In genomic region chr19:12939292-12939606, GRCh38 we compare ENCODE assay signal across 8 cellular contexts. TPM values are rescaled to one million over a fixed set of nuclear protein-coding genes. Genes with fewer than 3 reads are reported as not detected.
DNase-seq lines count a peak whose midpoint lies in the region; ATAC-seq, FAIRE-seq and TF ChIP-seq lines count a peak whose summit lies in the region.

No MANE protein-coding gene starts in this region.

- FAIRE-seq in A549 (lab: Jason Lieb, UNC) = no peak

- no peak for TF ChIP-seq POLR2A in A549 (IDR thresholded peaks at IDR 0.05; ENCODE audit: low read length)

- H3K27ac ChIP-seq in A549 = peak overlapping the region; percentile 97
- peak overlapping the region; percentile 83 for H3K27ac ChIP-seq in right cardiac atrium (ENCODE audit: low read length)

- H3K4me3 Mint-ChIP-seq in IgD-negative memory B cell = peak overlapping the region; percentile 94 to 100 (median 98)

- H3K4me1 ChIP-seq in A549 (peaks cover 22% of the 10 kb centered on the region), right cardiac atrium (ENCODE audit: control insufficient read depth, insufficient read depth, low read length) (peaks cover 10% of the 10 kb centered on the region)

- no peaks in the 10 kb centered on the region for H3K27me3 Mint-ChIP-seq in IgD-negative memory B cell

- no peaks in the 10 kb centered on the region for H3K9me3 Mint-ChIP-seq in IgD-negative memory B cell

- peaks cover 32 to 36% (median 34%) of the 10 kb centered on the region in 3 donors for H3K4me1 Mint-ChIP-seq in IgD-negative memory B cell

- CTCF ChIA-PET in A549 (lab: Yijun Ruan, JAX) = interaction anchor here (0.6 to 1.2 kb wide), 2 partner anchors 9 to 18 kb away, joined by 3 read pairs; no protein-coding TSS in a partner anchor

- 3% methylated on average over 14 of the region's 15 CpGs for WGBS in A549 (ENCODE audit: missing lambda C conversion rate)
- under 1% methylated on average over 15 of the region's 15 CpGs for WGBS in right cardiac atrium

- POLR2A ChIA-PET in A549 (lab: Yijun Ruan, JAX) = no interaction called here

- peak overlapping the region; percentile 99 for H3K4me2 ChIP-seq in A549

- no peak for TF ChIP-seq CTCF in A549 (IDR thresholded peaks at IDR 0.05)

- DNase-seq in A549 (ENCODE audit: low read depth in 1 of 2, low spot score in 1 of 2) = no peak
- peak; percentile 42 for DNase-seq in activated naive CD4-positive, alpha-beta T cell treated with anti-CD3 and anti-CD28 coated beads, Interleukin-2, amount 50 U/mL, for 16 hours
- DNase-seq in right cardiac atrium = peak in 1 of 3 donors; percentile 48
- peak; percentile 26 for DNase-seq in skeletal muscle cell (ENCODE audit: low read depth)
- no peak for DNase-seq in NCI-H2171 (lab: John Stamatoyannopoulos, UW)

- intact Hi-C loops in right cardiac atrium (cut with DNase I) = no loop called here

- H3K4me3 ChIP-seq in A549 = peak overlapping the region; percentile 100
- H3K4me3 ChIP-seq in right cardiac atrium (ENCODE audit: low read length) = peak overlapping the region; percentile 73
- H3K4me3 ChIP-seq in skeletal muscle cell (ENCODE audit: low read depth, low read length) = peak overlapping the region; percentile 91

- TF ChIP-seq EP300 in A549 (IDR thresholded peaks at IDR 0.05) = no peak

- peak overlapping the region; percentile 97 to 100 (median 98) for H3K27ac Mint-ChIP-seq in IgD-negative memory B cell

- no peaks in the 10 kb centered on the region for H3K27me3 ChIP-seq in right cardiac atrium (ENCODE audit: control insufficient read depth, insufficient read depth)

- ATAC-seq in A549 (no peak), right cardiac atrium (peak in 1 of 2 donors; percentile 6), GM21717 (IDR thresholded peaks at IDR 0.05; ENCODE audit: unreplicated experiment) (no peak), GM18909 (IDR thresholded peaks at IDR 0.05; ENCODE audit: poor library complexity, unreplicated experiment) (no peak)

- H3K9me3 ChIP-seq in A549 = no peaks in the 10 kb centered on the region
- no peaks in the 10 kb centered on the region for H3K9me3 ChIP-seq in right cardiac atrium (ENCODE audit: control insufficient read depth, low read length)

- H3K36me3 Mint-ChIP-seq in IgD-negative memory B cell = peaks cover 9% of the 10 kb centered on the region

- no peak for TF ChIP-seq RAD21 in A549 (conservative IDR thresholded peaks at IDR 0.05 in 1 of 2, IDR thresholded peaks at IDR 0.05 in 1 of 2)

TF ChIP-seq in A549, 52 proteins besides CTCF, POLR2A, EP300 and RAD21:
- TF ChIP-seq MAZ (IDR thresholded peaks at IDR 0.05; ENCODE audit: borderline replicate concordance, low read depth, low read length) = no peak

RNA-seq across cellular contexts. Expression of gene CALR, which starts 0.8 kb away (rescaled TPM):
- polyA plus RNA-seq in A549 (2011; rRNA removed) = 356 and 419 TPM in 2 replicates
- polyA plus RNA-seq in A549 (2012; cell fraction: cytosol; rRNA removed) = 378 and 414 TPM in 2 replicates
- 343 and 404 TPM in 2 replicates for polyA plus RNA-seq in A549 (2012; cell fraction: nucleus; rRNA removed)
- polyA plus RNA-seq in A549 (2017; fragmentation: RNase III; extraction: RNeasy Plus Mini Kit Qiagen cat#74134 plus additional on column Dnase treatment) = 484 to 507 TPM (median 494 TPM) in 3 replicates
- polyA minus RNA-seq in A549 (2011; rRNA and poly(A)+ RNA removed) = 427 and 530 TPM in 2 replicates
- 158 TPM for polyA plus RNA-seq in IgD-negative memory B cell
- 100 to 1,000 TPM; 314 to 703 (median 631) TPM for total RNA-seq in right cardiac atrium
- polyA plus RNA-seq in right cardiac atrium = 374 TPM

RNA-seq across cellular contexts. Expression of gene FARSA, which starts 5.7 kb away (rescaled TPM):
- polyA plus RNA-seq in A549 (2011; rRNA removed) = 18.1 and 20.1 TPM in 2 replicates
- polyA plus RNA-seq in A549 (2012; cell fraction: cytosol; rRNA removed) = 98.1 and 105 TPM in 2 replicates
- 128 and 154 TPM in 2 replicates for polyA plus RNA-seq in A549 (2012; cell fraction: nucleus; rRNA removed)
- 57.4 to 62.2 TPM (median 58.7 TPM) in 3 replicates for polyA plus RNA-seq in A549 (2017; fragmentation: RNase III; extraction: RNeasy Plus Mini Kit Qiagen cat#74134 plus additional on column Dnase treatment)
- 26.2 and 37.2 TPM in 2 replicates for polyA minus RNA-seq in A549 (2011; rRNA and poly(A)+ RNA removed)
- polyA plus RNA-seq in IgD-negative memory B cell = 56.8 TPM
- 10 to 100 TPM; 32.6 to 44.8 (median 42.9) TPM for total RNA-seq in right cardiac atrium
- 38.7 TPM for polyA plus RNA-seq in right cardiac atrium

RNA-seq across cellular contexts. Expression of gene RAD23A, which starts 6.4 kb away (rescaled TPM):
- polyA plus RNA-seq in A549 (2011; rRNA removed) (46.4 and 56.2 TPM in 2 replicates), A549 (2017; fragmentation: RNase III; extraction: RNeasy Plus Mini Kit Qiagen cat#74134 plus additional on column Dnase treatment) (68.6 to 71.6 TPM (median 71.1 TPM) in 3 replicates), IgD-negative memory B cell (132 TPM), right cardiac atrium (122 TPM)
- polyA plus RNA-seq in A549 (2012; cell fraction: cytosol; rRNA removed) = 105 and 107 TPM in 2 replicates
- 125 and 132 TPM in 2 replicates for polyA plus RNA-seq in A549 (2012; cell fraction: nucleus; rRNA removed)
- 39.3 and 68.6 TPM in 2 replicates for polyA minus RNA-seq in A549 (2011; rRNA and poly(A)+ RNA removed)
- total RNA-seq in right cardiac atrium = 100 to 1,000 TPM; 127 to 137 (median 133) TPM

RNA-seq across cellular contexts. Expression of gene GADD45GIP1, which starts 17.8 kb away (rescaled TPM):
- 18.3 and 26.4 TPM in 2 replicates for polyA plus RNA-seq in A549 (2011; rRNA removed)
- polyA plus RNA-seq in A549 (2012; cell fraction: cytosol; rRNA removed) = 74.9 and 82.7 TPM in 2 replicates
- polyA plus RNA-seq in A549 (2012; cell fraction: nucleus; rRNA removed) = 37.7 and 45.3 TPM in 2 replicates
- polyA plus RNA-seq in A549 (2017; fragmentation: RNase III; extraction: RNeasy Plus Mini Kit Qiagen cat#74134 plus additional on column Dnase treatment) = 30.7 to 31.9 TPM (median 31.1 TPM) in 3 replicates
- polyA minus RNA-seq in A549 (2011; rRNA and poly(A)+ RNA removed) = 3.5 and 3.8 TPM in 2 replicates
- polyA plus RNA-seq in IgD-negative memory B cell = 84.1 TPM
- total RNA-seq in right cardiac atrium = 10 to 100 TPM; 24.3 to 33.2 (median 29.1) TPM
- polyA plus RNA-seq in right cardiac atrium = 64.5 TPM

RNA-seq across cellular contexts. Expression of gene SYCE2, which starts 20.2 kb away (rescaled TPM):
- polyA plus RNA-seq in A549 (2011; rRNA removed) = 0.13 and 0.41 TPM in 2 replicates
- polyA plus RNA-seq in A549 (2012; cell fraction: cytosol; rRNA removed) = 0.42 and 0.49 TPM in 2 replicates
- 0.19 and 0.37 TPM in 2 replicates for polyA plus RNA-seq in A549 (2012; cell fraction: nucleus; rRNA removed)
- polyA plus RNA-seq in A549 (2017; fragmentation: RNase III; extraction: RNeasy Plus Mini Kit Qiagen cat#74134 plus additional on column Dnase treatment) = 0.25 to 0.40 TPM (median 0.39 TPM) in 3 replicates
- 0.17 TPM in 1 of 2 replicates, not detected in the other for polyA minus RNA-seq in A549 (2011; rRNA and poly(A)+ RNA removed)
- not detected for polyA plus RNA-seq in IgD-negative memory B cell
- under 1 TPM in 1 of 4 donors, not detected in 3; 0.48 TPM for total RNA-seq in right cardiac atrium
- 0.07 TPM for polyA plus RNA-seq in right cardiac atrium

Comparison
In these comparisons a context has a peak if more than half of its experiments do, and no peak if none do; other contexts are left out.
1. DNase-seq: peak in activated naive CD4-positive, alpha-beta T cell treated with anti-CD3 and anti-CD28 coated beads, Interleukin-2, amount 50 U/mL, for 16 hours (single experiment) and skeletal muscle cell (single experiment); none in A549 (0 of 2) and NCI-H2171 (single experiment).
2. Peak in every context shown above with its lines, with median percentiles within 50 percentile points of each other: H3K4me3 ChIP-seq.